Comparison of ENCODE assay signal across 8 cellular contexts in the genomic region with DNA sequence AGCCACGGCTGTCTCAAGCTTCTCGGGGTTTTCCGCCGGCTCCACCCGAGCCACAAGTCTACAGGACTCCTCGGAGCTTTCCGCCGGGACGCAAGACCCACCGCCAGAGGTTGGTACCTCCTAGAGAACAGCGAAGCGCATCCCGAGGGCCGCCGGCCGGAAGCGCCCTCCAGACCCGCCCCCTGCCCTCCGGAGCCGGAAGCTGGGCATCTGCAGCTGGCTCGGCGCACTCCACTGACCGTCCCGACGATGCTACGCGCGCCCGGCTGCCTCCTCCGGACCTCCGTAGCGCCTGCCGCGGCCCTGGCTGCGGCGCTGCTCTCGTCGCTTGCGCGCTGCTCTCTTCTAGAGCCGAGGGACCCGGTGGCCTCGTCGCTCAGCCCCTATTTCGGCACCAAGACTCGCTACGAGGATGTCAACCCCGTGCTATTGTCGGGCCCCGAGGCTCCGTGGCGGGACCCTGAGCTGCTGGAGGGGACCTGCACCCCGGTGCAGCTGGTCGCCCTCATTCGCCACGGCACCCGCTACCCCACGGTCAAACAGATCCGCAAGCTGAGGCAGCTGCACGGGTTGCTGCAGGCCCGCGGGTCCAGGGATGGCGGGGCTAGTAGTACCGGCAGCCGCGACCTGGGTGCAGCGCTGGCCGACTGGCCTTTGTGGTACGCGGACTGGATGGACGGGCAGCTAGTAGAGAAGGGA. TPM values are rescaled to one million over a fixed set of nuclear protein-coding genes. Genes with fewer than 3 reads are reported as not detected.
DNase-seq lines count a peak whose midpoint lies in the region; ATAC-seq and TF ChIP-seq lines count a peak whose summit lies in the region.

A gene with protein sequence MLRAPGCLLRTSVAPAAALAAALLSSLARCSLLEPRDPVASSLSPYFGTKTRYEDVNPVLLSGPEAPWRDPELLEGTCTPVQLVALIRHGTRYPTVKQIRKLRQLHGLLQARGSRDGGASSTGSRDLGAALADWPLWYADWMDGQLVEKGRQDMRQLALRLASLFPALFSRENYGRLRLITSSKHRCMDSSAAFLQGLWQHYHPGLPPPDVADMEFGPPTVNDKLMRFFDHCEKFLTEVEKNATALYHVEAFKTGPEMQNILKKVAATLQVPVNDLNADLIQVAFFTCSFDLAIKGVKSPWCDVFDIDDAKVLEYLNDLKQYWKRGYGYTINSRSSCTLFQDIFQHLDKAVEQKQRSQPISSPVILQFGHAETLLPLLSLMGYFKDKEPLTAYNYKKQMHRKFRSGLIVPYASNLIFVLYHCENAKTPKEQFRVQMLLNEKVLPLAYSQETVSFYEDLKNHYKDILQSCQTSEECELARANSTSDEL (plus strand): TSS at position 227 of the 699 bp plus-strand sequence. CDS start 23 bp downstream, at position 250.

- H3K9me3 ChIP-seq in BLaER1 treated with 17β-estradiol and CSF1 and Interleukin-3, amounts not matched to agents 10 nM and 100 nM (replicated peaks in 1 of 11): no peaks in the 10 kb centered on the region
- H3K9me3 ChIP-seq in duodenal mucosa (ENCODE audit: control insufficient read depth in 1 of 2, low read length in 2 of 2) (no peaks in the 10 kb centered on the region), right lobe of liver (no peaks in the 10 kb centered on the region)

- CTCF ChIA-PET in activated CD8-positive, alpha-beta T cell treated with anti-CD3 and anti-CD28 coated beads for 36 hours (lab: Charles Lee): interaction anchor here (1.0 to 1.7 kb wide), 4 partner anchors 9 to 228 kb away, joined by 3 to 5 read pairs (median 4); no protein-coding TSS in a partner anchor

- intact Hi-C loops in activated CD8-positive, alpha-beta T cell treated with anti-CD3 and anti-CD28 coated beads for 36 hours (cut with micrococcal nuclease): no loop called here
- intact Hi-C loops in right lobe of liver (cut with DNase I): no loop called here

- H3K27me3 ChIP-seq in BLaER1 treated with 17β-estradiol and CSF1 and Interleukin-3, amounts not matched to agents 10 nM and 100 nM: no peaks in the 10 kb centered on the region
- no peaks in the 10 kb centered on the region for H3K27me3 ChIP-seq in duodenal mucosa (ENCODE audit: control insufficient read depth in 1 of 2, insufficient read depth in 2 of 2, low read length in 2 of 2)
- H3K27me3 ChIP-seq in right lobe of liver: no peaks in the 10 kb centered on the region

- peak within 1 kb of the TSS; percentile 66 to 83 (median 76) for H3K9ac ChIP-seq in BLaER1 treated with 17β-estradiol and CSF1 and Interleukin-3, amounts not matched to agents 10 nM and 100 nM
- peak within 1 kb of the TSS; percentile 67 to 84 for H3K9ac ChIP-seq in duodenal mucosa (ENCODE audit: low read depth in 1 of 2, low read length in 2 of 2)

- peak within 1 kb of the TSS; percentile 68 to 96 (median 86) for H3K4me3 ChIP-seq in BLaER1 treated with 17β-estradiol and CSF1 and Interleukin-3, amounts not matched to agents 10 nM and 100 nM
- H3K4me3 ChIP-seq in duodenal mucosa (ENCODE audit: low read depth in 1 of 2, low read length in 2 of 2): peak within 1 kb of the TSS; percentile 89 to 97
- peak within 1 kb of the TSS; percentile 92 to 95 (median 95) for H3K4me3 ChIP-seq in right lobe of liver

- H3K4me3 Mint-ChIP-seq in activated CD8-positive, alpha-beta T cell treated with anti-CD3 and anti-CD28 coated beads for 36 hours: peak within 1 kb of the TSS; percentile 79

- H3K36me3 Mint-ChIP-seq in activated CD8-positive, alpha-beta T cell treated with anti-CD3 and anti-CD28 coated beads for 36 hours (ENCODE audit: low read depth): peaks cover 11% of the 10 kb centered on the region

- H3K9me3 Mint-ChIP-seq in activated CD8-positive, alpha-beta T cell treated with anti-CD3 and anti-CD28 coated beads for 36 hours: no peaks in the 10 kb centered on the region

- POLR2A ChIA-PET in activated CD8-positive, alpha-beta T cell treated with anti-CD3 and anti-CD28 coated beads for 36 hours (lab: Charles Lee): interaction anchor here (1.4 to 1.5 kb wide), 2 partner anchors 13 to 408 kb away, joined by 3 to 4 read pairs; no protein-coding TSS in a partner anchor

- TF ChIP-seq POLR2A in GM19099 (IDR thresholded peaks at IDR 0.05; ENCODE audit: extremely low read depth, insufficient read length, low read depth): peak; percentile 76
- peak; percentile 74 for TF ChIP-seq POLR2A in right lobe of liver (IDR thresholded peaks at IDR 0.05)

- peaks cover 18 to 34% (median 25%) of the 10 kb centered on the region in 10 experiments for H3K4me1 ChIP-seq in BLaER1 treated with 17β-estradiol and CSF1 and Interleukin-3, amounts not matched to agents 10 nM and 100 nM
- H3K4me1 ChIP-seq in duodenal mucosa (ENCODE audit: control insufficient read depth in 1 of 2, insufficient read depth in 2 of 2, low read length in 2 of 2) (peaks cover 19 to 36% of the 10 kb centered on the region in 2 donors), right lobe of liver (peaks cover 0 to 46% (median 21%) of the 10 kb centered on the region in 4 donors)

- H3K27me3 Mint-ChIP-seq in activated CD8-positive, alpha-beta T cell treated with anti-CD3 and anti-CD28 coated beads for 36 hours: no peaks in the 10 kb centered on the region

- DNase-seq in NCI-H748 treated with DMSO at 0.1 percent for 48 hours (lab: John Stamatoyannopoulos, UW) (peak; percentile 41), right lobe of liver (peak; percentile 88)
- peak; percentile 95 for DNase-seq in activated CD8-positive, alpha-beta T cell treated with anti-CD3 and anti-CD28 coated beads for 36 hours
- peak; percentile 29 to 66 (median 45) for DNase-seq in stimulated activated CD4-positive, alpha-beta T cell treated with anti-CD3 and anti-CD28 coated beads, TNF-alpha, amount 100 ng/mL, for 1 hour (ENCODE audit: low read depth in 3 of 3, low spot score in 1 of 3)

- peak within 1 kb of the TSS; percentile 78 to 98 (median 91) for H3K4me2 ChIP-seq in BLaER1 treated with 17β-estradiol and CSF1 and Interleukin-3, amounts not matched to agents 10 nM and 100 nM

- no peak for TF ChIP-seq CTCF in activated CD8-positive, alpha-beta T cell treated with anti-CD3 and anti-CD28 coated beads for 36 hours (IDR thresholded peaks at IDR 0.05)
- TF ChIP-seq CTCF in right lobe of liver (IDR thresholded peaks at IDR 0.05): no peak

- peak within 1 kb of the TSS; percentile 84 for H3K27ac Mint-ChIP-seq in activated CD8-positive, alpha-beta T cell treated with anti-CD3 and anti-CD28 coated beads for 36 hours

- H3K36me3 ChIP-seq in BLaER1 treated with 17β-estradiol and CSF1 and Interleukin-3, amounts not matched to agents 10 nM and 100 nM: peaks cover 7 to 21% (median 12%) of the 10 kb centered on the region in 11 experiments; a peak in 18 of 22 replicates
- peaks cover 0 to 10% of the 10 kb centered on the region in 2 donors for H3K36me3 ChIP-seq in duodenal mucosa (ENCODE audit: control insufficient read depth in 1 of 2, insufficient read depth in 2 of 2, low read length in 2 of 2)
- peaks cover 0 to 9% (median 0%) of the 10 kb centered on the region in 4 donors for H3K36me3 ChIP-seq in right lobe of liver

- H4K20me1 ChIP-seq in BLaER1 treated with 17β-estradiol and CSF1 and Interleukin-3, amounts not matched to agents 10 nM and 100 nM: peaks cover 0 to 22% (median 10%) of the 10 kb centered on the region in 11 experiments; a peak in 12 of 22 replicates

- WGBS in right lobe of liver (ENCODE audit: insufficient coverage, low coverage, low lambda C conversion rate, missing lambda C conversion rate): 0% methylated on average over 4 of the region's 71 CpGs

- peaks cover 32% of the 10 kb centered on the region for H3K4me1 Mint-ChIP-seq in activated CD8-positive, alpha-beta T cell treated with anti-CD3 and anti-CD28 coated beads for 36 hours (ENCODE audit: low read depth)

- ATAC-seq in HG03354 (IDR thresholded peaks at IDR 0.05; ENCODE audit: poor library complexity, severe bottlenecking, unreplicated experiment) (peak; percentile 91), right lobe of liver (peak; percentile 83 to 91 (median 86))
- ATAC-seq in activated CD8-positive, alpha-beta T cell treated with anti-CD3 and anti-CD28 coated beads for 36 hours: peak; percentile 90

- peak within 1 kb of the TSS; percentile 12 to 79 (median 61); a peak in 19 of 22 replicates for H3K27ac ChIP-seq in BLaER1 treated with 17β-estradiol and CSF1 and Interleukin-3, amounts not matched to agents 10 nM and 100 nM
- H3K27ac ChIP-seq in duodenal mucosa (ENCODE audit: low read depth, low read length) (peak within 1 kb of the TSS; percentile 48), right lobe of liver (peak within 1 kb of the TSS; percentile 76 to 84 (median 79))

RNA-seq across cellular contexts. Expression of the gene that starts here (rescaled TPM):
- total RNA-seq in activated CD8-positive, alpha-beta T cell treated with anti-CD3 and anti-CD28 coated beads for 36 hours: 1 to 10 TPM; 6.0 to 7.1 TPM
- 10 to 100 TPM; 14.4 to 28.2 (median 25.0) TPM for total RNA-seq in right lobe of liver

Comparison
In these comparisons a context has a peak if more than half of its experiments do, and no peak if none do; other contexts are left out.
1. Peak in every context shown above with its lines: DNase-seq, ATAC-seq, H3K4me3 ChIP-seq and H3K27ac ChIP-seq.
2. DNase-seq: peak in every context shown above with its lines; median percentile 95 in activated CD8-positive, alpha-beta T cell treated with anti-CD3 and anti-CD28 coated beads for 36 hours; 88 in right lobe of liver; 45 in stimulated activated CD4-positive, alpha-beta T cell treated with anti-CD3 and anti-CD28 coated beads, TNF-alpha, amount 100 ng/mL, for 1 hour; 41 in NCI-H748 treated with DMSO at 0.1 percent for 48 hours.